In the genomic region with DNA sequence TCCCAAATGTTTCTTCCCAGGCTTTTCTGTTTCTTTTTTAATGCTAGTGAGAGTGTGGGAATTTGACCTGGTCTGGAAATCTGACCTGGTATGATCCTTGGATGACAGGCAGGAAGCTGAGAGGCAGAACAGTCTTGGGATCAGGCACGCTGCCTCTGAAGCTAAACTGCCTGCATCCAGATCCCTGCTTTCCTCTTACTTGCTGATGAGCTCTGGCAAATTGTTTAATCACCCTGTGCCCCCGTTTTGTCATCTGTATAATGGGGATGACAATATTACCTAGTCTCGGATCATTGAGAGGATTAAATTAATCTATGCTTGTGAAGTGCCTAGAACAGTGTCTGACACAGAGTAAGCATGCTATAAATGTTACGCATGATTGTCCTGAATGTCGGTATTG, we compare ENCODE assay signal across 16 cellular contexts. TPM values are rescaled to one million over a fixed set of nuclear protein-coding genes. Genes with fewer than 3 reads are reported as not detected.
DNase-seq lines count a peak whose midpoint lies in the region; ATAC-seq, FAIRE-seq and TF ChIP-seq lines count a peak whose summit lies in the region.
"Had no signal": no experiment of that assay in that cellular context is flagged by ENCODE, and none has a peak within 500 bp of the region (broad histone marks: within the 10 kb centered on the region; RNA-seq: fewer than 3 reads in every experiment).

No MANE protein-coding gene starts in this region.

- SMC1A ChIA-PET in GM12878 (lab: Charles Lee; ENCODE audit: uncharacterized antibody, unreplicated experiment), result interaction anchor here (1.2 to 2.0 kb wide), 3 partner anchors 9 to 146 kb away, joined by 4 to 10 read pairs (median 5); no protein-coding TSS in a partner anchor

- H3K36me3 Mint-ChIP-seq in activated CD8-positive, alpha-beta T cell treated with anti-CD3 and anti-CD28 coated beads, Interleukin-2, amount 10 ng/mL, durations not matched to agents 7 days and 5 days (ENCODE audit: low read depth), result peaks cover 5% of the 10 kb centered on the region
- peaks cover 24% of the 10 kb centered on the region for H3K36me3 Mint-ChIP-seq in activated CD8-positive, alpha-beta T cell treated with anti-CD3 and anti-CD28 coated beads for 36 hours (ENCODE audit: low read depth)
- no peaks in the 10 kb centered on the region for H3K36me3 Mint-ChIP-seq in activated T-helper 2 cell treated with anti-CD3 and anti-CD28 coated beads, Interferon-gamma antibody, Interleukin-2, Interleukin-4, amounts not matched to agents 10 μg/mL and 5 μg/mL and 100 μg/mL, durations not matched to agents 14 hours and 24 hours and 36 hours (ENCODE audit: low read depth)

- TF ChIP-seq POLR2A in GM12878 (IDR thresholded peaks at IDR 0.05; ENCODE audit: low read depth, low read length) (no peak), stomach (IDR thresholded peaks at IDR 0.05) (no peak)

- no peaks in the 10 kb centered on the region for H3K27me3 ChIP-seq in GM12878 (replicated peaks in 1 of 2; ENCODE audit: control insufficient read depth in 2 of 2, insufficient read depth in 2 of 2, low read length in 1 of 2)
- H3K27me3 ChIP-seq in stomach, result peaks cover 0 to 5% (median 0%) of the 10 kb centered on the region in 3 donors
- no peaks in the 10 kb centered on the region for H3K27me3 ChIP-seq in tibial artery
- H3K27me3 ChIP-seq: SJCRH30, tibial nerve had no signal

- peaks cover 33% of the 10 kb centered on the region for H3K4me1 Mint-ChIP-seq in activated CD8-positive, alpha-beta T cell treated with anti-CD3 and anti-CD28 coated beads, Interleukin-2, amount 10 ng/mL, durations not matched to agents 7 days and 5 days (ENCODE audit: low read depth)
- H3K4me1 Mint-ChIP-seq in activated CD8-positive, alpha-beta T cell treated with anti-CD3 and anti-CD28 coated beads for 36 hours (ENCODE audit: low read depth), result peaks cover 16% of the 10 kb centered on the region
- peaks cover 20% of the 10 kb centered on the region for H3K4me1 Mint-ChIP-seq in activated T-helper 2 cell treated with anti-CD3 and anti-CD28 coated beads, Interferon-gamma antibody, Interleukin-2, Interleukin-4, amounts not matched to agents 10 μg/mL and 5 μg/mL and 100 μg/mL, durations not matched to agents 14 hours and 24 hours and 36 hours (ENCODE audit: low read depth)

- intact Hi-C loops in activated CD8-positive, alpha-beta T cell treated with anti-CD3 and anti-CD28 coated beads for 36 hours (cut with micrococcal nuclease), result no loop called here
- intact Hi-C loops in GM12878 (cut with micrococcal nuclease; ENCODE audit: unreplicated experiment), result no loop called here
- intact Hi-C loops in kidney (cut with DNase I), result no loop called here
- intact Hi-C loops in stomach (cut with DNase I; ENCODE audit: low total_unique reads), result no loop called here
- intact Hi-C loops in tibial artery (cut with DNase I; ENCODE audit: low total_unique reads), result no loop called here
- intact Hi-C loops in activated T-helper 2 cell treated with anti-CD3 and anti-CD28 coated beads, Interferon-gamma antibody, Interleukin-2, Interleukin-4, amounts not matched to agents 10 μg/mL and 5 μg/mL and 100 μg/mL, durations not matched to agents 14 hours and 24 hours and 36 hours (cut with micrococcal nuclease), result no loop called here

- no peak overlapping the region for H3K27ac ChIP-seq in GM12878 (ENCODE audit: control insufficient read depth, insufficient read depth)
- no peak overlapping the region for H3K27ac ChIP-seq in kidney (ENCODE audit: low read depth in 2 of 2, low read length in 2 of 2)
- H3K27ac ChIP-seq in stomach, result peak overlapping the region in 1 of 5 donors; percentile 15
- no peak overlapping the region for H3K27ac ChIP-seq in tibial artery
- H3K27ac ChIP-seq: SJCRH30, tibial nerve had no signal

- peaks cover 10% of the 10 kb centered on the region for H3K27me3 Mint-ChIP-seq in activated CD8-positive, alpha-beta T cell treated with anti-CD3 and anti-CD28 coated beads, Interleukin-2, amount 10 ng/mL, durations not matched to agents 7 days and 5 days (ENCODE audit: low read depth)
- H3K27me3 Mint-ChIP-seq in activated CD8-positive, alpha-beta T cell treated with anti-CD3 and anti-CD28 coated beads for 36 hours, result peaks cover 17% of the 10 kb centered on the region
- H3K27me3 Mint-ChIP-seq in activated T-helper 2 cell treated with anti-CD3 and anti-CD28 coated beads, Interferon-gamma antibody, Interleukin-2, Interleukin-4, amounts not matched to agents 10 μg/mL and 5 μg/mL and 100 μg/mL, durations not matched to agents 14 hours and 24 hours and 36 hours (ENCODE audit: low read depth), result peaks cover 36% of the 10 kb centered on the region

- no peak for ATAC-seq in activated CD8-positive, alpha-beta T cell treated with anti-CD3 and anti-CD28 coated beads, Interleukin-2, amount 10 ng/mL, durations not matched to agents 7 days and 5 days
- no peak for ATAC-seq in activated CD8-positive, alpha-beta T cell treated with anti-CD3 and anti-CD28 coated beads for 36 hours
- ATAC-seq in GM12878, result no peak

- H3K9me3 ChIP-seq in GM12878 (replicated peaks; ENCODE audit: control insufficient read depth, insufficient read depth, low read length), result no peaks in the 10 kb centered on the region
- no peaks in the 10 kb centered on the region for H3K9me3 ChIP-seq in kidney (ENCODE audit: control insufficient read depth in 1 of 2, low read length in 2 of 2)
- H3K9me3 ChIP-seq in stomach, result no peaks in the 10 kb centered on the region
- H3K9me3 ChIP-seq in tibial artery, result no peaks in the 10 kb centered on the region
- H3K9me3 ChIP-seq: SJCRH30, tibial nerve had no signal

- no peak overlapping the region for H3K4me3 Mint-ChIP-seq in activated CD8-positive, alpha-beta T cell treated with anti-CD3 and anti-CD28 coated beads, Interleukin-2, amount 10 ng/mL, durations not matched to agents 7 days and 5 days
- no peak overlapping the region for H3K4me3 Mint-ChIP-seq in activated CD8-positive, alpha-beta T cell treated with anti-CD3 and anti-CD28 coated beads for 36 hours
- H3K4me3 Mint-ChIP-seq in activated T-helper 2 cell treated with anti-CD3 and anti-CD28 coated beads, Interferon-gamma antibody, Interleukin-2, Interleukin-4, amounts not matched to agents 10 μg/mL and 5 μg/mL and 100 μg/mL, durations not matched to agents 14 hours and 24 hours and 36 hours (ENCODE audit: low read depth), result no peak overlapping the region
- H3K4me3 Mint-ChIP-seq: activated naive CD8-positive, alpha-beta T cell treated with anti-CD3 and anti-CD28 coated beads, Interleukin-2, amount 10 ng/mL, durations not matched to agents 7 days and 5 days; dendritic cell treated with granulocyte-macrophage colony-stimulating factor and Interleukin-4, amounts not matched to agents 40 ng/mL and 50 ng/mL, for 4 days had no signal

- no peaks in the 10 kb centered on the region for H4K20me1 ChIP-seq in GM12878 (ENCODE audit: control insufficient read depth, insufficient read depth)

- BruUV-seq in GM12878 (replicated peaks; lab: Mats Ljungman, UMichigan), result no TSS peak

- no peak overlapping the region for H3K27ac Mint-ChIP-seq in activated CD8-positive, alpha-beta T cell treated with anti-CD3 and anti-CD28 coated beads, Interleukin-2, amount 10 ng/mL, durations not matched to agents 7 days and 5 days
- no peak overlapping the region for H3K27ac Mint-ChIP-seq in activated CD8-positive, alpha-beta T cell treated with anti-CD3 and anti-CD28 coated beads for 36 hours
- no peak overlapping the region for H3K27ac Mint-ChIP-seq in activated T-helper 2 cell treated with anti-CD3 and anti-CD28 coated beads, Interferon-gamma antibody, Interleukin-2, Interleukin-4, amounts not matched to agents 10 μg/mL and 5 μg/mL and 100 μg/mL, durations not matched to agents 14 hours and 24 hours and 36 hours
- H3K27ac Mint-ChIP-seq: activated naive CD8-positive, alpha-beta T cell treated with anti-CD3 and anti-CD28 coated beads, Interleukin-2, amount 10 ng/mL, durations not matched to agents 7 days and 5 days; dendritic cell treated with granulocyte-macrophage colony-stimulating factor and Interleukin-4, amounts not matched to agents 40 ng/mL and 50 ng/mL, for 4 days had no signal

- RAD21 ChIA-PET in GM12878 (lab: Charles Lee; ENCODE audit: unreplicated experiment), result interaction anchor here (1.6 kb wide), 1 partner anchor 11 kb away, joined by 4 read pairs; no protein-coding TSS in a partner anchor

- no peak for TF ChIP-seq RAD21 in GM12878 (IDR thresholded peaks at IDR 0.05; ENCODE audit: insufficient read depth, low read depth, low read length)

- FAIRE-seq in GM12878 (lab: Jason Lieb, UNC), result no peak
- FAIRE-seq in kidney (lab: Jason Lieb, UNC), result no peak
- FAIRE-seq: HTR-8/SVneo had no signal

- no peak for TF ChIP-seq CTCF in activated CD8-positive, alpha-beta T cell treated with anti-CD3 and anti-CD28 coated beads for 36 hours (IDR thresholded peaks at IDR 0.05)
- TF ChIP-seq CTCF in GM12878 (IDR thresholded peaks at IDR 0.05 in 2 of 3, conservative IDR thresholded peaks at IDR 0.05 in 1 of 3; ENCODE audit: control insufficient read depth in 2 of 3, extremely low read depth in 1 of 3, insufficient read depth in 1 of 3, low read depth in 3 of 3, low read length in 3 of 3) (no peak), kidney (IDR thresholded peaks at IDR 0.05; ENCODE audit: borderline replicate concordance, extremely low read depth, insufficient read depth) (no peak), stomach (IDR thresholded peaks at IDR 0.05) (no peak), tibial artery (IDR thresholded peaks at IDR 0.05) (no peak)

- H3K4me2 ChIP-seq in GM12878 (ENCODE audit: control insufficient read depth, insufficient read depth), result peak overlapping the region; percentile 14

- no peak for TF ChIP-seq EP300 in GM12878 (IDR thresholded peaks at IDR 0.05; ENCODE audit: borderline replicate concordance in 1 of 2, control insufficient read depth in 1 of 2, low read depth in 2 of 2, low read length in 2 of 2)
- no peak for TF ChIP-seq EP300 in stomach (IDR thresholded peaks at IDR 0.05)

- no peaks in the 10 kb centered on the region for H3K9me3 Mint-ChIP-seq in activated CD8-positive, alpha-beta T cell treated with anti-CD3 and anti-CD28 coated beads, Interleukin-2, amount 10 ng/mL, durations not matched to agents 7 days and 5 days (ENCODE audit: insufficient read depth)
- no peaks in the 10 kb centered on the region for H3K9me3 Mint-ChIP-seq in activated CD8-positive, alpha-beta T cell treated with anti-CD3 and anti-CD28 coated beads for 36 hours
- H3K9me3 Mint-ChIP-seq in activated T-helper 2 cell treated with anti-CD3 and anti-CD28 coated beads, Interferon-gamma antibody, Interleukin-2, Interleukin-4, amounts not matched to agents 10 μg/mL and 5 μg/mL and 100 μg/mL, durations not matched to agents 14 hours and 24 hours and 36 hours, result no peaks in the 10 kb centered on the region
- H3K9me3 Mint-ChIP-seq: activated naive CD8-positive, alpha-beta T cell treated with anti-CD3 and anti-CD28 coated beads, Interleukin-2, amount 10 ng/mL, durations not matched to agents 7 days and 5 days; dendritic cell treated with granulocyte-macrophage colony-stimulating factor and Interleukin-4, amounts not matched to agents 40 ng/mL and 50 ng/mL, for 4 days had no signal

- WGBS in GM12878 (ENCODE audit: insufficient coverage, insufficient replicate concordance, low lambda C conversion rate, missing lambda C conversion rate), result 94% methylated on average over 5 of the region's 5 CpGs
- WGBS in stomach, 5 donors, result 73 to 91% (median 81%) methylated on average over 5 of the region's 5 CpGs

- H3K4me3 ChIP-seq in GM12878, result no peak overlapping the region; the same call in 1 of the 2 replicates
- H3K4me3 ChIP-seq in kidney (ENCODE audit: low read length in 2 of 2), result peak overlapping the region; percentile 12
- peak overlapping the region in 3 of 4 donors; percentile 10 to 20 (median 17) for H3K4me3 ChIP-seq in stomach
- peak overlapping the region in 1 of 2 donors; percentile 18 for H3K4me3 ChIP-seq in tibial artery
- H3K4me3 ChIP-seq: SJCRH30, tibial nerve had no signal

- POLR2A ChIA-PET in activated CD8-positive, alpha-beta T cell treated with anti-CD3 and anti-CD28 coated beads, Interleukin-2, amount 10 ng/mL, durations not matched to agents 7 days and 5 days (lab: Charles Lee), result no interaction called here
- POLR2A ChIA-PET in activated CD8-positive, alpha-beta T cell treated with anti-CD3 and anti-CD28 coated beads for 36 hours (lab: Charles Lee), result no interaction called here
- POLR2A ChIA-PET in GM12878 (lab: Charles Lee), result interaction anchor here (0.5 to 1.2 kb wide), 2 partner anchors 12 to 57 kb away, joined by 3 read pairs; no protein-coding TSS in a partner anchor

- peaks cover 11% of the 10 kb centered on the region for H3K79me2 ChIP-seq in GM12878 (ENCODE audit: control insufficient read depth, insufficient read depth, low read length)

- CTCF ChIA-PET in activated CD8-positive, alpha-beta T cell treated with anti-CD3 and anti-CD28 coated beads, Interleukin-2, amount 10 ng/mL, durations not matched to agents 7 days and 5 days (lab: Charles Lee), result no interaction called here
- CTCF ChIA-PET in activated CD8-positive, alpha-beta T cell treated with anti-CD3 and anti-CD28 coated beads for 36 hours (lab: Charles Lee), result no interaction called here
- CTCF ChIA-PET in GM12878 (lab: Yijun Ruan, JAX), result interaction anchor here (1.1 to 2.0 kb wide), 3 partner anchors 9 to 87 kb away, joined by 3 to 7 read pairs (median 5); a partner anchor contains a TSS

- no peaks in the 10 kb centered on the region; a peak in 1 of 4 replicates for H3K36me3 ChIP-seq in GM12878 (ENCODE audit: control insufficient read depth in 2 of 2, insufficient read depth in 2 of 2, low read length in 1 of 2)
- no peaks in the 10 kb centered on the region for H3K36me3 ChIP-seq in kidney (ENCODE audit: control insufficient read depth in 1 of 2, insufficient read depth in 2 of 2, low read length in 2 of 2)
- no peaks in the 10 kb centered on the region for H3K36me3 ChIP-seq in stomach
- peaks cover 0 to 1% (median 0%) of the 10 kb centered on the region in 3 donors for H3K36me3 ChIP-seq in tibial artery
- H3K36me3 ChIP-seq: tibial nerve had no signal

- in situ Hi-C loops in GM12878 (cut with MboI), result no loop called here

- H3K4me1 ChIP-seq in GM12878 (ENCODE audit: control insufficient read depth, insufficient read depth, low read length), result peaks cover 8% of the 10 kb centered on the region
- H3K4me1 ChIP-seq in kidney (ENCODE audit: control insufficient read depth in 1 of 2, insufficient read depth in 1 of 2, low read depth in 1 of 2, low read length in 2 of 2), result peaks cover 0 to 4% of the 10 kb centered on the region in 2 donors
- H3K4me1 ChIP-seq in stomach, result peaks cover 7 to 48% (median 21%) of the 10 kb centered on the region in 4 donors
- peaks cover 0 to 38% (median 10%) of the 10 kb centered on the region in 4 donors for H3K4me1 ChIP-seq in tibial artery
- H3K4me1 ChIP-seq: SJCRH30 had no signal

- H3K9ac ChIP-seq in GM12878 (ENCODE audit: control insufficient read depth, insufficient read depth, low read length), result no peak overlapping the region
- H3K9ac ChIP-seq in kidney (ENCODE audit: low read length in 2 of 2), result no peak overlapping the region

- DNase-seq in activated CD8-positive, alpha-beta T cell treated with anti-CD3 and anti-CD28 coated beads, Interleukin-2, amount 10 ng/mL, durations not matched to agents 7 days and 5 days, result peak; percentile 13
- DNase-seq in activated CD8-positive, alpha-beta T cell treated with anti-CD3 and anti-CD28 coated beads for 36 hours, result no peak
- DNase-seq in GM12878 (ENCODE audit: low read depth, low spot score) (no peak), kidney (no peak), stomach (no peak), tibial artery (no peak), NCI-H1417 treated with DMSO at 0.1 percent for 48 hours (lab: John Stamatoyannopoulos, UW) (no peak)
- no peak for DNase-seq in activated T-helper 2 cell treated with anti-CD3 and anti-CD28 coated beads, Interferon-gamma antibody, Interleukin-2, Interleukin-4, amounts not matched to agents 10 μg/mL and 5 μg/mL and 100 μg/mL, durations not matched to agents 14 hours and 24 hours and 36 hours (ENCODE audit: low spot score)
- DNase-seq: activated CD8-positive, alpha-beta memory T cell treated with anti-CD3 and anti-CD28 coated beads, Interleukin-2, amount 50 U/mL, for 4 hours; activated naive CD8-positive, alpha-beta T cell treated with anti-CD3 and anti-CD28 coated beads, Interleukin-2, amount 10 ng/mL, durations not matched to agents 7 days and 5 days; NCI-H1436 treated with DMSO at 0.1 percent for 48 hours; SJCRH30 had no signal

- H2AFZ ChIP-seq in GM12878 (ENCODE audit: control insufficient read depth, low read depth, low read length), result no peak overlapping the region

RNA-seq across cellular contexts. Expression of a gene that starts 3.3 kb away (rescaled TPM):
- total RNA-seq in activated CD8-positive, alpha-beta T cell treated with anti-CD3 and anti-CD28 coated beads, Interleukin-2, amount 10 ng/mL, durations not matched to agents 7 days and 5 days, result 1 to 10 TPM; 6.7 to 7.4 TPM
- total RNA-seq in activated CD8-positive, alpha-beta T cell treated with anti-CD3 and anti-CD28 coated beads for 36 hours, result 10 to 100 TPM in 1 of 2 experiments, 1 to 10 TPM in 1; 9.2 to 11.1 TPM
- total RNA-seq in GM12878 (2013; cell fraction: nucleolus; rRNA removed), result 26.8 and 29.6 TPM in 2 replicates
- total RNA-seq in GM12878 (2014; rRNA removed) (20.2 and 23.1 TPM in 2 replicates), GM12878 (2014; rRNA removed; fragmentation: Illumina TruSeq; extraction: Trizol) (22.7 and 24.6 TPM in 2 replicates), GM12878 (2021) (15.1 and 15.6 TPM in 2 replicates), kidney (4.6 TPM), stomach (10 to 100 TPM in 3 of 5 donors, 1 to 10 TPM in 2; 5.3 to 37.3 (median 10.3) TPM)
- polyA plus RNA-seq in GM12878 (2011; ENCODE audit: low read depth), result 4.7 TPM
- polyA plus RNA-seq in GM12878 (2011; rRNA removed) (34.8 and 43.6 TPM in 2 replicates), GM12878 (2014; fragmentation: Illumina TruSeq; extraction: Trizol) (18.6 and 24.8 TPM in 2 replicates), GM12878 (2014; fragmentation: Nextera tagmentation; extraction: Ambion mirVana) (1 to 10 TPM; 3.9 to 5.6 TPM), GM12878 (2014; rRNA removed) (16.8 and 18.6 TPM in 2 replicates), GM12878 (2016; fragmentation: Nextera tagmentation; extraction: Ambion mirVana) (1 to 10 TPM; 7.9 to 8.1 TPM), kidney (ENCODE audit: insufficient read depth, low read depth, low replicate concordance) (3.0 TPM), stomach (1 to 10 TPM; 3.7 to 5.8 (median 5.3) TPM)
- 13.2 and 14.5 TPM in 2 replicates for polyA plus RNA-seq in GM12878 (2011; cell fraction: cytosol; rRNA removed)
- 11.4 and 18.1 TPM in 2 replicates for polyA plus RNA-seq in GM12878 (2011; cell fraction: nucleus; rRNA removed)
- 5.1 and 6.8 TPM in 2 replicates for polyA plus RNA-seq in GM12878 (2012)
- polyA minus RNA-seq in GM12878 (2011; rRNA and poly(A)+ RNA removed), result 41.1 and 75.4 TPM in 2 replicates
- polyA minus RNA-seq in GM12878 (2011; cell fraction: cytosol; rRNA and poly(A)+ RNA removed), result 16.0 and 16.8 TPM in 2 replicates
- polyA minus RNA-seq in GM12878 (2011; cell fraction: nucleus; rRNA and poly(A)+ RNA removed), result 10.6 and 20.7 TPM in 2 replicates
- total RNA-seq in activated T-helper 2 cell treated with anti-CD3 and anti-CD28 coated beads, Interferon-gamma antibody, Interleukin-2, Interleukin-4, amounts not matched to agents 10 μg/mL and 5 μg/mL and 100 μg/mL, durations not matched to agents 14 hours and 24 hours and 36 hours, result 7.6 and 8.3 TPM in 2 replicates

RNA-seq across cellular contexts. Expression of a gene that starts 42.6 kb away (rescaled TPM):
- total RNA-seq in activated CD8-positive, alpha-beta T cell treated with anti-CD3 and anti-CD28 coated beads, Interleukin-2, amount 10 ng/mL, durations not matched to agents 7 days and 5 days, result 1 to 10 TPM; 3.2 to 4.2 TPM
- 1 to 10 TPM; 3.2 to 3.9 TPM for total RNA-seq in activated CD8-positive, alpha-beta T cell treated with anti-CD3 and anti-CD28 coated beads for 36 hours
- total RNA-seq in GM12878 (2013; cell fraction: nucleolus; rRNA removed), result 18.8 and 19.2 TPM in 2 replicates
- 4.1 and 4.3 TPM in 2 replicates for total RNA-seq in GM12878 (2014; rRNA removed)
- 3.6 and 3.8 TPM in 2 replicates for total RNA-seq in GM12878 (2014; rRNA removed; fragmentation: Illumina TruSeq; extraction: Trizol)
- total RNA-seq in GM12878 (2021), result 3.2 and 3.8 TPM in 2 replicates
- polyA plus RNA-seq in GM12878 (2011; ENCODE audit: low read depth), result 1.0 TPM
- polyA plus RNA-seq in GM12878 (2011; rRNA removed), result 4.2 and 7.2 TPM in 2 replicates
- polyA plus RNA-seq in GM12878 (2011; cell fraction: cytosol; rRNA removed), result 1.0 and 1.3 TPM in 2 replicates
- 2.1 and 3.1 TPM in 2 replicates for polyA plus RNA-seq in GM12878 (2011; cell fraction: nucleus; rRNA removed)
- 1.5 and 1.9 TPM in 2 replicates for polyA plus RNA-seq in GM12878 (2012)
- 4.2 and 4.3 TPM in 2 replicates for polyA plus RNA-seq in GM12878 (2014; fragmentation: Illumina TruSeq; extraction: Trizol)
- 1 to 10 TPM; 2.7 to 3.0 TPM for polyA plus RNA-seq in GM12878 (2014; fragmentation: Nextera tagmentation; extraction: Ambion mirVana)
- polyA plus RNA-seq in GM12878 (2014; rRNA removed), result 3.6 and 4.3 TPM in 2 replicates
- 1 to 10 TPM; 5.9 to 7.6 TPM for polyA plus RNA-seq in GM12878 (2016; fragmentation: Nextera tagmentation; extraction: Ambion mirVana)
- polyA minus RNA-seq in GM12878 (2011; rRNA and poly(A)+ RNA removed), result 1.1 and 1.5 TPM in 2 replicates
- polyA minus RNA-seq in GM12878 (2011; cell fraction: cytosol; rRNA and poly(A)+ RNA removed), result 2.7 TPM in 1 of 2 replicates, not detected in the other
- 5.4 and 8.5 TPM in 2 replicates for polyA minus RNA-seq in GM12878 (2011; cell fraction: nucleus; rRNA and poly(A)+ RNA removed)
- 7.5 TPM for total RNA-seq in kidney
- 4.5 TPM for polyA plus RNA-seq in kidney (ENCODE audit: insufficient read depth, low read depth, low replicate concordance)
- 10 to 100 TPM in 2 of 5 donors, 1 to 10 TPM in 3; 1.3 to 22.0 (median 4.2) TPM for total RNA-seq in stomach
- polyA plus RNA-seq in stomach, result 1 to 10 TPM; 2.2 to 4.3 (median 3.7) TPM
- 3.7 and 4.2 TPM in 2 replicates for total RNA-seq in activated T-helper 2 cell treated with anti-CD3 and anti-CD28 coated beads, Interferon-gamma antibody, Interleukin-2, Interleukin-4, amounts not matched to agents 10 μg/mL and 5 μg/mL and 100 μg/mL, durations not matched to agents 14 hours and 24 hours and 36 hours

RNA-seq across cellular contexts. Expression of a gene that starts 42.7 kb away (rescaled TPM):
- not detected for total RNA-seq in activated CD8-positive, alpha-beta T cell treated with anti-CD3 and anti-CD28 coated beads, Interleukin-2, amount 10 ng/mL, durations not matched to agents 7 days and 5 days
- not detected for total RNA-seq in activated CD8-positive, alpha-beta T cell treated with anti-CD3 and anti-CD28 coated beads for 36 hours
- total RNA-seq in GM12878 (2013; cell fraction: nucleolus; rRNA removed), result not detected in 2 replicates
- total RNA-seq in GM12878 (2014; rRNA removed) (not detected in 2 replicates), GM12878 (2014; rRNA removed; fragmentation: Illumina TruSeq; extraction: Trizol) (not detected in 2 replicates), GM12878 (2021) (not detected in 2 replicates), kidney (0.60 TPM), stomach (under 1 TPM in 1 of 5 donors, not detected in 4; 0.37 TPM)
- polyA plus RNA-seq in GM12878 (2011; ENCODE audit: low read depth), result not detected
- polyA plus RNA-seq in GM12878 (2011; rRNA removed) (not detected in 2 replicates), GM12878 (2014; fragmentation: Illumina TruSeq; extraction: Trizol) (not detected in 2 replicates), GM12878 (2014; fragmentation: Nextera tagmentation; extraction: Ambion mirVana) (not detected), GM12878 (2014; rRNA removed) (not detected in 2 replicates), GM12878 (2016; fragmentation: Nextera tagmentation; extraction: Ambion mirVana) (not detected), kidney (ENCODE audit: insufficient read depth, low read depth, low replicate concordance) (0.65 TPM), stomach (1 to 10 TPM in 1 of 3 donors, under 1 TPM in 1, not detected in 1; 0.23 to 2.1 TPM)
- not detected in 2 replicates for polyA plus RNA-seq in GM12878 (2011; cell fraction: cytosol; rRNA removed)
- polyA plus RNA-seq in GM12878 (2011; cell fraction: nucleus; rRNA removed), result not detected in 2 replicates
- polyA plus RNA-seq in GM12878 (2012), result not detected in 2 replicates
- polyA minus RNA-seq in GM12878 (2011; rRNA and poly(A)+ RNA removed), result not detected in 2 replicates
- not detected in 2 replicates for polyA minus RNA-seq in GM12878 (2011; cell fraction: cytosol; rRNA and poly(A)+ RNA removed)
- polyA minus RNA-seq in GM12878 (2011; cell fraction: nucleus; rRNA and poly(A)+ RNA removed), result not detected in 2 replicates
- total RNA-seq in activated T-helper 2 cell treated with anti-CD3 and anti-CD28 coated beads, Interferon-gamma antibody, Interleukin-2, Interleukin-4, amounts not matched to agents 10 μg/mL and 5 μg/mL and 100 μg/mL, durations not matched to agents 14 hours and 24 hours and 36 hours, result not detected in 2 replicates
- total RNA-seq: A172; activated naive CD8-positive, alpha-beta T cell treated with anti-CD3 and anti-CD28 coated beads, Interleukin-2, amount 10 ng/mL, durations not matched to agents 7 days and 5 days; SJCRH30 had no signal
